In genomic region chr15:78365931-78366330, GRCh38 we compare ENCODE assay signal across 21 cellular contexts. TPM values are rescaled to one million over a fixed set of nuclear protein-coding genes. Genes with fewer than 3 reads are reported as not detected.
DNase-seq lines count a peak whose midpoint lies in the region; ATAC-seq and TF ChIP-seq lines count a peak whose summit lies in the region.
"Had no signal": no experiment of that assay in that cellular context is flagged by ENCODE, and none has a peak within 500 bp of the region (broad histone marks: within the 10 kb centered on the region; RNA-seq: fewer than 3 reads in every experiment).

No MANE protein-coding gene starts in this region.

- no peak overlapping the region for H3K4me3 Mint-ChIP-seq in CD8-positive, alpha-beta T cell
- H3K4me3 Mint-ChIP-seq: activated CD4-positive, alpha-beta T cell treated with anti-CD3 and anti-CD28 coated beads, Interleukin-2, amount 10 ng/mL, durations not matched to agents 24 days and 14 days; activated naive CD8-positive, alpha-beta T cell treated with anti-CD3 and anti-CD28 coated beads for 36 hours; activated T-helper 17 cell treated with anti-CD3 and anti-CD28 coated beads, Interleukin-2, amount 50 U/mL, for 72 hours; brain; CD4-positive, alpha-beta memory T cell; naive B cell had no signal

- no peaks in the 10 kb centered on the region for H3K79me2 ChIP-seq in OCI-LY7 (ENCODE audit: insufficient read depth, low read depth, low read length)

- no peaks in the 10 kb centered on the region for H3K27me3 ChIP-seq in colonic mucosa
- no peaks in the 10 kb centered on the region for H3K27me3 ChIP-seq in CD8-positive, alpha-beta T cell (ENCODE audit: insufficient read depth, low read length)

- H3K4me3 ChIP-seq in colonic mucosa, result no peak overlapping the region
- no peak overlapping the region for H3K4me3 ChIP-seq in CD8-positive, alpha-beta T cell (ENCODE audit: low read depth, low read length)
- no peak overlapping the region for H3K4me3 ChIP-seq in OCI-LY7 (ENCODE audit: low read depth, low read length, poor library complexity, severe bottlenecking)

- DNase-seq in AG08395 (ENCODE audit: low spot score) (peak; percentile 82), M059J (ENCODE audit: low read depth) (peak; percentile 24), colonic mucosa (peak; percentile 72), mucosa of gallbladder (ENCODE audit: low spot score) (peak; percentile 27), NCI-H446 (lab: John Stamatoyannopoulos, UW) (no peak), OCI-LY7 (ENCODE audit: low spot score) (no peak)
- no peak for DNase-seq in CD8-positive, alpha-beta T cell
- DNase-seq in activated CD4-positive, CD25-positive, alpha-beta regulatory T cell treated with anti-CD3 and anti-CD28 coated beads, Interleukin-2, amount 50 U/mL, for 72 hours, result no peak
- DNase-seq: activated CD4-positive, alpha-beta T cell treated with anti-CD3 and anti-CD28 coated beads, Interleukin-2, amount 10 ng/mL, durations not matched to agents 24 days and 14 days; activated naive CD8-positive, alpha-beta T cell treated with anti-CD3 and anti-CD28 coated beads for 36 hours; CD4-positive, alpha-beta memory T cell; HCEC 1CT; Kasumi-1; naive B cell; NCI-H510A; occipital lobe; SW 1271 had no signal

- BruUV-seq in OCI-LY7 (replicated peaks; lab: Mats Ljungman, UMichigan), result no TSS peak

- H3K4me1 ChIP-seq in colonic mucosa, result no peaks in the 10 kb centered on the region
- H3K4me1 ChIP-seq in CD8-positive, alpha-beta T cell (ENCODE audit: insufficient read depth, low read length), result no peaks in the 10 kb centered on the region
- no peaks in the 10 kb centered on the region for H3K4me1 ChIP-seq in OCI-LY7 (ENCODE audit: insufficient read depth, low read length, poor library complexity, severe bottlenecking)

- H3K9ac ChIP-seq in colonic mucosa (ENCODE audit: low read depth in 2 of 2, low read length in 2 of 2), result no peak overlapping the region

- no peaks in the 10 kb centered on the region for H4K20me1 ChIP-seq in OCI-LY7 (ENCODE audit: insufficient read depth, low read length)

- intact Hi-C loops in colonic mucosa (cut with DNase I) (no loop called here), OCI-LY7 (cut with micrococcal nuclease; ENCODE audit: unreplicated experiment) (no loop called here)
- intact Hi-C loops in CD8-positive, alpha-beta T cell (cut with DNase I, micrococcal nuclease), result no loop called here

- no peaks in the 10 kb centered on the region for H3K4me1 Mint-ChIP-seq in CD8-positive, alpha-beta T cell (ENCODE audit: low read depth)
- H3K4me1 Mint-ChIP-seq: activated CD4-positive, alpha-beta T cell treated with anti-CD3 and anti-CD28 coated beads, Interleukin-2, amount 10 ng/mL, durations not matched to agents 24 days and 14 days; activated naive CD8-positive, alpha-beta T cell treated with anti-CD3 and anti-CD28 coated beads for 36 hours; activated T-helper 17 cell treated with anti-CD3 and anti-CD28 coated beads, Interleukin-2, amount 50 U/mL, for 72 hours; CD4-positive, alpha-beta memory T cell; naive B cell had no signal

- POLR2A ChIA-PET in CD8-positive, alpha-beta T cell (lab: Charles Lee), result no interaction called here
- POLR2A ChIA-PET in OCI-LY7 (lab: Charles Lee), result no interaction called here

- no peak for ATAC-seq in CD8-positive, alpha-beta T cell

- no peak overlapping the region for H3K4me2 ChIP-seq in OCI-LY7 (ENCODE audit: low read length)

- no peak for TF ChIP-seq CTCF in colonic mucosa (IDR thresholded peaks at IDR 0.05)
- TF ChIP-seq CTCF in CD8-positive, alpha-beta T cell (IDR thresholded peaks at IDR 0.05), result no peak
- no peak for TF ChIP-seq CTCF in OCI-LY7 (conservative IDR thresholded peaks at IDR 0.05; ENCODE audit: low read length)

- no peaks in the 10 kb centered on the region for H3K9me3 Mint-ChIP-seq in CD8-positive, alpha-beta T cell
- H3K9me3 Mint-ChIP-seq: activated CD4-positive, alpha-beta T cell treated with anti-CD3 and anti-CD28 coated beads, Interleukin-2, amount 10 ng/mL, durations not matched to agents 24 days and 14 days; activated naive CD8-positive, alpha-beta T cell treated with anti-CD3 and anti-CD28 coated beads for 36 hours; activated T-helper 17 cell treated with anti-CD3 and anti-CD28 coated beads, Interleukin-2, amount 50 U/mL, for 72 hours; brain; CD4-positive, alpha-beta memory T cell; naive B cell had no signal

- H3K36me3 Mint-ChIP-seq in CD8-positive, alpha-beta T cell, result no peaks in the 10 kb centered on the region
- H3K36me3 Mint-ChIP-seq: activated naive CD8-positive, alpha-beta T cell treated with anti-CD3 and anti-CD28 coated beads for 36 hours; brain; CD4-positive, alpha-beta memory T cell; naive B cell had no signal

- peaks cover 14% of the 10 kb centered on the region for H3K27me3 Mint-ChIP-seq in CD8-positive, alpha-beta T cell (ENCODE audit: low read depth)
- H3K27me3 Mint-ChIP-seq: activated naive CD8-positive, alpha-beta T cell treated with anti-CD3 and anti-CD28 coated beads for 36 hours had no signal

- H3K36me3 ChIP-seq in colonic mucosa (no peaks in the 10 kb centered on the region), OCI-LY7 (ENCODE audit: insufficient read depth, low read length) (no peaks in the 10 kb centered on the region)
- H3K36me3 ChIP-seq in CD8-positive, alpha-beta T cell (ENCODE audit: insufficient read depth, low read length), result no peaks in the 10 kb centered on the region

- H2AFZ ChIP-seq in OCI-LY7 (ENCODE audit: low read length), result no peak overlapping the region

- CTCF ChIA-PET in CD8-positive, alpha-beta T cell (lab: Charles Lee), result no interaction called here
- CTCF ChIA-PET in OCI-LY7 (lab: Charles Lee; ENCODE audit: unreplicated experiment), result no interaction called here

- no peaks in the 10 kb centered on the region for H3K9me3 ChIP-seq in colonic mucosa
- H3K9me3 ChIP-seq in CD8-positive, alpha-beta T cell (ENCODE audit: low read length), result no peaks in the 10 kb centered on the region
- H3K9me3 ChIP-seq in OCI-LY7 (ENCODE audit: low read length), result no peaks in the 10 kb centered on the region

- no peak overlapping the region for H3K27ac ChIP-seq in colonic mucosa
- no peak overlapping the region for H3K27ac ChIP-seq in CD8-positive, alpha-beta T cell (ENCODE audit: low read depth, low read length)
- no peak overlapping the region for H3K27ac ChIP-seq in OCI-LY7 (ENCODE audit: low read depth, low read length, poor library complexity, severe bottlenecking)
- H3K27ac ChIP-seq: RWPE1 had no signal

- no peaks in the 10 kb centered on the region for H3K9me2 ChIP-seq in OCI-LY7 (ENCODE audit: insufficient read depth, low read length)

- H3K27ac Mint-ChIP-seq in CD8-positive, alpha-beta T cell, result no peak overlapping the region
- H3K27ac Mint-ChIP-seq: activated CD4-positive, alpha-beta T cell treated with anti-CD3 and anti-CD28 coated beads, Interleukin-2, amount 10 ng/mL, durations not matched to agents 24 days and 14 days; activated naive CD8-positive, alpha-beta T cell treated with anti-CD3 and anti-CD28 coated beads for 36 hours; activated T-helper 17 cell treated with anti-CD3 and anti-CD28 coated beads, Interleukin-2, amount 50 U/mL, for 72 hours; naive B cell had no signal

RNA-seq across cellular contexts. Expression of gene CRABP1, which starts 25.8 kb away (rescaled TPM):
- not detected in 2 replicates for total RNA-seq in M059J (2014; rRNA removed; shearing (Covaris generic))
- total RNA-seq in colonic mucosa (1 to 10 TPM; 1.3 to 1.5 TPM), mucosa of gallbladder (1.4 TPM), OCI-LY7 (2022) (not detected in 2 replicates)
- total RNA-seq in CD8-positive, alpha-beta T cell, result not detected
- not detected in 2 replicates for total RNA-seq in OCI-LY7 (2014; rRNA removed; shearing (Covaris generic))
- total RNA-seq: activated CD4-positive, alpha-beta T cell treated with anti-CD3 and anti-CD28 coated beads, Interleukin-2, amount 10 ng/mL, durations not matched to agents 24 days and 14 days; activated naive CD8-positive, alpha-beta T cell treated with anti-CD3 and anti-CD28 coated beads for 36 hours; activated T-helper 17 cell treated with anti-CD3 and anti-CD28 coated beads, Interleukin-2, amount 50 U/mL, for 72 hours; CD4-positive, alpha-beta memory T cell; renal cortical epithelial cell had no signal

Comparison
In these comparisons a context has a peak if more than half of its experiments do, and no peak if none do; other contexts are left out.
1. DNase-seq: peak in AG08395 (single experiment), M059J (single experiment), colonic mucosa (single experiment) and mucosa of gallbladder (single experiment); none in CD8-positive, alpha-beta T cell (0 of 7), NCI-H446 (0 of 2), OCI-LY7 (single experiment) and activated CD4-positive, CD25-positive, alpha-beta regulatory T cell treated with anti-CD3 and anti-CD28 coated beads, Interleukin-2, amount 50 U/mL, for 72 hours (single experiment).